In genomic region chr6:18262812-18263560, GRCh38 we compare ENCODE assay signal across 7 cellular contexts. TPM values are rescaled to one million over a fixed set of nuclear protein-coding genes. Genes with fewer than 3 reads are reported as not detected.
A peak's percentile ranks its signal among the peaks of the same experiment; 100 is the strongest.
DNase-seq lines count a peak whose midpoint lies in the region; ATAC-seq and TF ChIP-seq lines count a peak whose summit lies in the region.

No MANE protein-coding gene starts in this region.

- POLR2A ChIA-PET in activated CD4-positive, alpha-beta memory T cell treated with anti-CD3 and anti-CD28 coated beads, Interleukin-2, amount 10 ng/mL, durations not matched to agents 7 days and 5 days (lab: Charles Lee) = interaction anchor here (0.6 to 2.3 kb wide), 7 partner anchors 8 to 635 kb away, joined by 3 to 7 read pairs (median 3); partner anchors contain the start of genes KDM1B and TPMT

- H3K4me3 Mint-ChIP-seq in activated CD4-positive, alpha-beta memory T cell treated with anti-CD3 and anti-CD28 coated beads, Interleukin-2, amount 10 ng/mL, durations not matched to agents 7 days and 5 days = peak overlapping the region; percentile 93

- DNase-seq in Kasumi-1 (lab: John Stamatoyannopoulos, UW) (peak; percentile 25 to 47), foreskin keratinocyte (peak in 1 of 2 donors; percentile 42), sigmoid colon (no peak), A172 (ENCODE audit: low spot score) (no peak)
- DNase-seq in activated CD4-positive, alpha-beta memory T cell treated with anti-CD3 and anti-CD28 coated beads, Interleukin-2, amount 10 ng/mL, durations not matched to agents 7 days and 5 days = peak; percentile 60

- H3K27me3 Mint-ChIP-seq in activated CD4-positive, alpha-beta memory T cell treated with anti-CD3 and anti-CD28 coated beads, Interleukin-2, amount 10 ng/mL, durations not matched to agents 7 days and 5 days = no peaks in the 10 kb centered on the region

- H3K4me1 ChIP-seq in foreskin keratinocyte (peaks cover 33% of the 10 kb centered on the region), sigmoid colon (peaks cover 0 to 42% (median 33%) of the 10 kb centered on the region in 4 donors)

- no peak for TF ChIP-seq CTCF in foreskin keratinocyte (conservative IDR thresholded peaks at IDR 0.05)
- no peak for TF ChIP-seq CTCF in sigmoid colon (IDR thresholded peaks at IDR 0.05)

- CTCF ChIA-PET in activated CD4-positive, alpha-beta memory T cell treated with anti-CD3 and anti-CD28 coated beads, Interleukin-2, amount 10 ng/mL, durations not matched to agents 7 days and 5 days (lab: Charles Lee) = interaction anchor here (0.8 kb wide), 1 partner anchor 14 kb away, joined by 3 read pairs; no protein-coding TSS in a partner anchor

- peak overlapping the region; percentile 69 to 93 (median 74) for H3K4me3 ChIP-seq in sigmoid colon

- H3K9me3 Mint-ChIP-seq in activated CD4-positive, alpha-beta memory T cell treated with anti-CD3 and anti-CD28 coated beads, Interleukin-2, amount 10 ng/mL, durations not matched to agents 7 days and 5 days = peaks cover 3% of the 10 kb centered on the region

- H3K27ac ChIP-seq in foreskin keratinocyte = peak overlapping the region; percentile 100
- H3K27ac ChIP-seq in sigmoid colon = peak overlapping the region; percentile 95 to 100 (median 98)

- TF ChIP-seq EP300 in sigmoid colon (IDR thresholded peaks at IDR 0.05) = no peak

- no peak for TF ChIP-seq POLR2A in sigmoid colon (IDR thresholded peaks at IDR 0.05)

- 1 to 2% methylated on average over 18 of the region's 18 CpGs for WGBS in sigmoid colon, 2 donors

- peaks cover 59% of the 10 kb centered on the region for H3K36me3 Mint-ChIP-seq in activated CD4-positive, alpha-beta memory T cell treated with anti-CD3 and anti-CD28 coated beads, Interleukin-2, amount 10 ng/mL, durations not matched to agents 7 days and 5 days (ENCODE audit: low read depth)

- intact Hi-C loops in sigmoid colon (cut with DNase I) = loop anchor here (5.0 kb wide), 1 partner anchor 51 kb away; no protein-coding TSS in a partner anchor

- peaks cover 54% of the 10 kb centered on the region for H3K4me1 Mint-ChIP-seq in activated CD4-positive, alpha-beta memory T cell treated with anti-CD3 and anti-CD28 coated beads, Interleukin-2, amount 10 ng/mL, durations not matched to agents 7 days and 5 days

- peaks cover 0 to 3% (median 0%) of the 10 kb centered on the region in 4 donors for H3K36me3 ChIP-seq in sigmoid colon

- ATAC-seq in GM18502 (IDR thresholded peaks at IDR 0.05; ENCODE audit: poor library complexity, unreplicated experiment) (peak; percentile 67), GM21786 (IDR thresholded peaks at IDR 0.05; ENCODE audit: unreplicated experiment) (peak; percentile 60), foreskin keratinocyte (no peak)

- H3K27me3 ChIP-seq in foreskin keratinocyte (no peaks in the 10 kb centered on the region), sigmoid colon (no peaks in the 10 kb centered on the region)

- H3K9me3 ChIP-seq in sigmoid colon = no peaks in the 10 kb centered on the region

- H3K27ac Mint-ChIP-seq in activated CD4-positive, alpha-beta memory T cell treated with anti-CD3 and anti-CD28 coated beads, Interleukin-2, amount 10 ng/mL, durations not matched to agents 7 days and 5 days = peak overlapping the region; percentile 94

RNA-seq across cellular contexts. Expression of gene DEK, which starts 1.3 kb away (rescaled TPM):
- 100 to 1,000 TPM; 194 to 203 TPM for total RNA-seq in activated CD4-positive, alpha-beta memory T cell treated with anti-CD3 and anti-CD28 coated beads, Interleukin-2, amount 10 ng/mL, durations not matched to agents 7 days and 5 days
- 125 and 154 TPM in 2 replicates for total RNA-seq in foreskin keratinocyte
- 58.0 and 78.7 TPM in 2 replicates for polyA plus RNA-seq in foreskin keratinocyte
- 100 to 1,000 TPM; 181 to 236 (median 202) TPM for total RNA-seq in sigmoid colon
- 10 to 100 TPM; 64.9 to 77.4 (median 69.5) TPM for polyA plus RNA-seq in sigmoid colon
- 193 and 213 TPM in 2 replicates for total RNA-seq in A172 (2014; rRNA removed; shearing (Covaris generic))

Comparison
In these comparisons a context has a peak if more than half of its experiments do, and no peak if none do; other contexts are left out.
1. DNase-seq: peak in Kasumi-1 (2 of 2) and activated CD4-positive, alpha-beta memory T cell treated with anti-CD3 and anti-CD28 coated beads, Interleukin-2, amount 10 ng/mL, durations not matched to agents 7 days and 5 days (single experiment); none in sigmoid colon (single experiment) and A172 (single experiment).